17 cellular contexts compared by ENCODE assay signal in the genomic region with DNA sequence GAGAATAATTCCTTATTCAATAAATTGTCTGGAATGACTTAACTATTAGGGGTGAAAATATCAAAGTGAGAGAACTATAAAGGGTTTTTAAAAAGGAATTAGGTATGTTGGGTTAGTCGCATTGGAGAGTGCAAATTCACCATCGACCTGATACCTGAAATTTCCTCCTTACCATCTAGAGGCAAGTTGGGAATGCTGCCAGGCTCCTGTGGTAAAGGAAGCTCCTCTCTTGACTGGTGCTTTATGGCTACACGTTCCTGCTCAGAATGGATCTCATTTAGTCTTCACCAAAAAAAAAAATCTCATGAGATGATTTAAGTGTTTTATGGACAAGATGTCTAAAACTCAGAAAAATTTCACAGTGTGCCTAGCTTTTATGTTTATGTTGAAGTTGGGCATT.
DNase-seq lines count a peak whose midpoint lies in the region; TF ChIP-seq lines count a peak whose summit lies in the region.
"Had no signal": no experiment of that assay in that cellular context is flagged by ENCODE, and none has a peak within 500 bp of the region (broad histone marks: within the 10 kb centered on the region; RNA-seq: fewer than 3 reads in every experiment).

No MANE protein-coding gene starts in this region.

- WGBS in transverse colon (ENCODE audit: low coverage in 1 of 2), 2 donors = 35 to 52% methylated on average over 3 of the region's 3 CpGs
- WGBS in tibial nerve, 2 donors = 65 to 66% methylated on average over 3 of the region's 3 CpGs

- peaks cover 36% of the 10 kb centered on the region for H3K27me3 Mint-ChIP-seq in activated T-cell treated with anti-CD3 and anti-CD28 coated beads, Interleukin-2, amount 50 U/mL, for 24 hours

- H3K36me3 Mint-ChIP-seq in activated T-cell treated with anti-CD3 and anti-CD28 coated beads, Interleukin-2, amount 50 U/mL, for 24 hours (ENCODE audit: low read depth) = no peaks in the 10 kb centered on the region

- H3K27ac ChIP-seq in transverse colon (no peak overlapping the region), tibial nerve (no peak overlapping the region)
- H3K27ac ChIP-seq: 22Rv1 had no signal

- TF ChIP-seq POLR2A in transverse colon (IDR thresholded peaks at IDR 0.05) (no peak), tibial nerve (IDR thresholded peaks at IDR 0.05) (no peak)

- H3K9me3 ChIP-seq in transverse colon = no peaks in the 10 kb centered on the region
- H3K9me3 ChIP-seq in tibial nerve = no peaks in the 10 kb centered on the region

- H3K36me3 ChIP-seq in transverse colon (peaks cover 0 to 27% (median 11%) of the 10 kb centered on the region in 4 donors), tibial nerve (peaks cover 0 to 64% (median 0%) of the 10 kb centered on the region in 3 donors)

- no peaks in the 10 kb centered on the region for H3K4me1 Mint-ChIP-seq in activated T-cell treated with anti-CD3 and anti-CD28 coated beads, Interleukin-2, amount 50 U/mL, for 24 hours (ENCODE audit: low read depth)

- no peaks in the 10 kb centered on the region for H3K9me3 Mint-ChIP-seq in activated T-cell treated with anti-CD3 and anti-CD28 coated beads, Interleukin-2, amount 50 U/mL, for 24 hours

- DNase-seq in NCI-H2107 treated with DMSO at 0.1 percent for 48 hours (lab: John Stamatoyannopoulos, UW; ENCODE audit: unreplicated experiment) (peak; percentile 71), NCI-H2107 (lab: John Stamatoyannopoulos, UW) (no peak), NCI-H2029 treated with DMSO at 0.1 percent for 48 hours (lab: John Stamatoyannopoulos, UW) (peak; percentile 79), RPMI8226 (peak; percentile 6), transverse colon (peak; percentile 38), tibial nerve (ENCODE audit: low spot score in 2 of 2) (no peak)
- DNase-seq in activated T-cell treated with anti-CD3 and anti-CD28 coated beads, Interleukin-2, amount 50 U/mL, for 24 hours = no peak
- no peak for DNase-seq in activated CD4-positive, alpha-beta T cell treated with anti-CD3 and anti-CD28 coated beads, Interleukin-2, amount 50 U/mL, for 4 hours
- DNase-seq: C1 segment of cervical spinal cord, H7, MV-4-11, NCI-H1436 treated with DMSO at 0.1 percent for 48 hours, NCI-H2227 treated with DMSO at 0.1 percent for 48 hours, NCI-H69, SHP77 treated with DMSO at 0.1 percent for 48 hours, T-helper 17 cell had no signal

- H3K4me3 ChIP-seq in transverse colon = no peak overlapping the region
- H3K4me3 ChIP-seq in tibial nerve = no peak overlapping the region

- no peak for TF ChIP-seq EP300 in transverse colon (IDR thresholded peaks at IDR 0.05; ENCODE audit: low read depth)
- no peak for TF ChIP-seq EP300 in tibial nerve (IDR thresholded peaks at IDR 0.05)

- H3K27ac Mint-ChIP-seq in activated T-cell treated with anti-CD3 and anti-CD28 coated beads, Interleukin-2, amount 50 U/mL, for 24 hours = no peak overlapping the region
- H3K27ac Mint-ChIP-seq: T-helper 17 cell had no signal

- in situ Hi-C loops in transverse colon (cut with MboI; ENCODE audit: low pct_ligation_motif_present in 1 of 4, low pct_unique_long_range_greater_than_20kb in 1 of 4, low sequenced_read_pairs in 3 of 4) = no loop called here

- no peak for TF ChIP-seq CTCF in transverse colon (IDR thresholded peaks at IDR 0.05)
- no peak for TF ChIP-seq CTCF in tibial nerve (IDR thresholded peaks at IDR 0.05)

- intact Hi-C loops in transverse colon (cut with DNase I; ENCODE audit: low total_unique reads) = no loop called here

- no peaks in the 10 kb centered on the region for H3K27me3 ChIP-seq in transverse colon
- no peaks in the 10 kb centered on the region for H3K27me3 ChIP-seq in tibial nerve

- H3K4me1 ChIP-seq in transverse colon (no peaks in the 10 kb centered on the region), tibial nerve (no peaks in the 10 kb centered on the region)

- H3K4me3 Mint-ChIP-seq in activated T-cell treated with anti-CD3 and anti-CD28 coated beads, Interleukin-2, amount 50 U/mL, for 24 hours = no peak overlapping the region
- H3K4me3 Mint-ChIP-seq: T-helper 17 cell had no signal

Comparison
In these comparisons a context has a peak if more than half of its experiments do, and no peak if none do; other contexts are left out.
1. DNase-seq: peak in NCI-H2107 treated with DMSO at 0.1 percent for 48 hours (single experiment), NCI-H2029 treated with DMSO at 0.1 percent for 48 hours (single experiment), RPMI8226 (single experiment) and transverse colon (single experiment); none in NCI-H2107 (single experiment), activated T-cell treated with anti-CD3 and anti-CD28 coated beads, Interleukin-2, amount 50 U/mL, for 24 hours (single experiment), tibial nerve (0 of 2) and activated CD4-positive, alpha-beta T cell treated with anti-CD3 and anti-CD28 coated beads, Interleukin-2, amount 50 U/mL, for 4 hours (0 of 2).